ENCODE assay signal across 1 cellular context in genomic region chr5:1386274-1386717, GRCh38.
TF ChIP-seq lines count a peak whose summit lies in the region.

No MANE protein-coding gene starts in this region.

TF ChIP-seq in HepG2, 621 proteins besides CTCF, POLR2A, EP300 and RAD21 (continued from another document and continues in another):
- TF ChIP-seq ZNF512B (CRISPR knock-in tag; IDR thresholded peaks at IDR 0.05; ENCODE audit: borderline replicate concordance) (0 out of 2 replicates have a peak, but pooled peaks have one; percentile 14), BCL3 (CRISPR knock-in tag; IDR thresholded peaks at IDR 0.05) (0 out of 2 replicates have a peak, but pooled peaks have one; percentile 2), GRHL1 (CRISPR knock-in tag; conservative IDR thresholded peaks at IDR 0.05) (no peak), ZSCAN21 (CRISPR knock-in tag; IDR thresholded peaks at IDR 0.05; ENCODE audit: borderline replicate concordance) (no peak), ZNF20 (CRISPR knock-in tag; IDR thresholded peaks at IDR 0.05) (no peak), ARID2 (CRISPR knock-in tag; IDR thresholded peaks at IDR 0.05; ENCODE audit: borderline replicate concordance) (no peak), ZNF513 (CRISPR knock-in tag; conservative IDR thresholded peaks at IDR 0.05) (no peak), ZNF441 (CRISPR knock-in tag; IDR thresholded peaks at IDR 0.05; ENCODE audit: borderline replicate concordance) (no peak), NCOR1 (IDR thresholded peaks at IDR 0.05; ENCODE audit: borderline replicate concordance, low read length) (no peak), ZNF432 (CRISPR knock-in tag; IDR thresholded peaks at IDR 0.05; ENCODE audit: borderline replicate concordance) (no peak), AKNA (CRISPR knock-in tag; IDR thresholded peaks at IDR 0.05; ENCODE audit: borderline replicate concordance) (no peak), LCORL (IDR thresholded peaks at IDR 0.05) (no peak), LCORL (CRISPR knock-in tag; IDR thresholded peaks at IDR 0.05) (no peak), MIER3 (CRISPR knock-in tag; IDR thresholded peaks at IDR 0.05; ENCODE audit: borderline replicate concordance) (no peak), ZFP91 (CRISPR knock-in tag; IDR thresholded peaks at IDR 0.05; ENCODE audit: borderline replicate concordance) (no peak), ZNF225 (CRISPR knock-in tag; IDR thresholded peaks at IDR 0.05) (no peak), ZNF18 (CRISPR knock-in tag; IDR thresholded peaks at IDR 0.05; ENCODE audit: insufficient replicate concordance) (no peak), ZBTB40 (IDR thresholded peaks at IDR 0.05) (no peak), ZBTB40 (CRISPR knock-in tag; IDR thresholded peaks at IDR 0.05) (no peak), HNRNPLL (IDR thresholded peaks at IDR 0.05; ENCODE audit: low read depth, low read length, poor library complexity, severe bottlenecking) (peak; percentile 40), NFE2L1 (CRISPR knock-in tag; IDR thresholded peaks at IDR 0.05; ENCODE audit: borderline replicate concordance) (no peak), NCOA1 (CRISPR knock-in tag; IDR thresholded peaks at IDR 0.05) (no peak), NRL (CRISPR knock-in tag; IDR thresholded peaks at IDR 0.05; ENCODE audit: borderline replicate concordance) (no peak)
